ENCODE assay signal across 16 cellular contexts in genomic region chr10:78207216-78207615, GRCh38.
DNase-seq lines count a peak whose midpoint lies in the region; ATAC-seq and TF ChIP-seq lines count a peak whose summit lies in the region.
"Had no signal": no experiment of that assay in that cellular context is flagged by ENCODE, and none has a peak within 500 bp of the region (broad histone marks: within the 10 kb centered on the region; RNA-seq: fewer than 3 reads in every experiment).

No MANE protein-coding gene starts in this region.

- no peaks in the 10 kb centered on the region; a peak in 1 of 22 replicates for H3K27me3 ChIP-seq in BLaER1 treated with 17β-estradiol and CSF1 and Interleukin-3, amounts not matched to agents 10 nM and 100 nM
- no peaks in the 10 kb centered on the region for H3K27me3 ChIP-seq in GM23338 (ENCODE audit: insufficient read depth)
- peaks cover 6% of the 10 kb centered on the region for H3K27me3 ChIP-seq in adipocyte (replicated peaks; ENCODE audit: control insufficient read depth, insufficient read depth, low read length)
- H3K27me3 ChIP-seq in Karpas-422 (ENCODE audit: low read length) = no peaks in the 10 kb centered on the region

- no peak overlapping the region for H3K4me3 ChIP-seq in BLaER1 treated with 17β-estradiol and CSF1 and Interleukin-3, amounts not matched to agents 10 nM and 100 nM
- no peak overlapping the region for H3K4me3 ChIP-seq in GM23338
- peak overlapping the region; percentile 24 for H3K4me3 ChIP-seq in adipocyte (ENCODE audit: low read length)
- no peak overlapping the region for H3K4me3 ChIP-seq in Karpas-422 (ENCODE audit: low read length)
- H3K4me3 ChIP-seq: HAP-1 had no signal

- no peak for ATAC-seq in GM23338
- ATAC-seq in natural killer cell treated with Interleukin-12 subunit alpha and Interleukin-12 subunit beta and Interleukin-15 and Interleukin-18, amount 100 ng/mL, for 72 hours = no peak
- ATAC-seq: CD8-positive, alpha-beta T cell had no signal

- no peak overlapping the region for H3K4me3 Mint-ChIP-seq in GM23338
- H3K4me3 Mint-ChIP-seq in nephron = no peak overlapping the region
- no peak overlapping the region for H3K4me3 Mint-ChIP-seq in natural killer cell treated with Interleukin-12 subunit alpha and Interleukin-12 subunit beta and Interleukin-15 and Interleukin-18, amount 100 ng/mL, for 72 hours
- H3K4me3 Mint-ChIP-seq: B cell; CD8-positive, alpha-beta T cell had no signal

- H2AFZ ChIP-seq in GM23338 (peak overlapping the region; percentile 49), Karpas-422 (ENCODE audit: low read length) (no peak overlapping the region)

- H3K79me2 ChIP-seq in GM23338 (replicated peaks; ENCODE audit: insufficient read depth) = no peaks in the 10 kb centered on the region
- no peaks in the 10 kb centered on the region for H3K79me2 ChIP-seq in Karpas-422 (ENCODE audit: low read length)

- H3K27ac Mint-ChIP-seq in GM23338 (no peak overlapping the region), nephron (peak overlapping the region; percentile 48 to 92 (median 56))
- no peak overlapping the region for H3K27ac Mint-ChIP-seq in natural killer cell treated with Interleukin-12 subunit alpha and Interleukin-12 subunit beta and Interleukin-15 and Interleukin-18, amount 100 ng/mL, for 72 hours
- H3K27ac Mint-ChIP-seq: B cell; CD8-positive, alpha-beta T cell had no signal

- H4K20me1 ChIP-seq in BLaER1 treated with 17β-estradiol and CSF1 and Interleukin-3, amounts not matched to agents 10 nM and 100 nM = peaks cover 0 to 10% (median 0%) of the 10 kb centered on the region in 11 experiments; a peak in 2 of 22 replicates
- H4K20me1 ChIP-seq in GM23338 (replicated peaks; ENCODE audit: insufficient read depth) (no peaks in the 10 kb centered on the region), Karpas-422 (ENCODE audit: insufficient read depth, low read depth, low read length) (no peaks in the 10 kb centered on the region)

- H3K4me2 ChIP-seq in BLaER1 treated with 17β-estradiol and CSF1 and Interleukin-3, amounts not matched to agents 10 nM and 100 nM = peak overlapping the region; percentile 2 to 53 (median 32); a peak in 19 of 22 replicates
- H3K4me2 ChIP-seq in GM23338 (no peak overlapping the region), Karpas-422 (ENCODE audit: low read depth, low read length, poor library complexity, severe bottlenecking) (no peak overlapping the region)

- H3K27me3 Mint-ChIP-seq in GM23338 (ENCODE audit: insufficient read depth, low read depth, poor library complexity) (peaks cover 6% of the 10 kb centered on the region), nephron (ENCODE audit: low read depth) (peaks cover 13% of the 10 kb centered on the region)
- H3K27me3 Mint-ChIP-seq in natural killer cell treated with Interleukin-12 subunit alpha and Interleukin-12 subunit beta and Interleukin-15 and Interleukin-18, amount 100 ng/mL, for 72 hours = no peaks in the 10 kb centered on the region

- TF ChIP-seq CTCF in GM23338 (conservative IDR thresholded peaks at IDR 0.05; ENCODE audit: low read depth in 2 of 2) (no peak), nephron (IDR thresholded peaks at IDR 0.05; ENCODE audit: unreplicated experiment in 3 of 3) (no peak)

- H3K27ac ChIP-seq in BLaER1 treated with 17β-estradiol and CSF1 and Interleukin-3, amounts not matched to agents 10 nM and 100 nM = no peak overlapping the region
- H3K27ac ChIP-seq in GM23338 (ENCODE audit: low read depth) = no peak overlapping the region
- no peak overlapping the region for H3K27ac ChIP-seq in Karpas-422 (ENCODE audit: low read length)

- H3K9ac ChIP-seq in BLaER1 treated with 17β-estradiol and CSF1 and Interleukin-3, amounts not matched to agents 10 nM and 100 nM = no peak overlapping the region
- peak overlapping the region; percentile 11 for H3K9ac ChIP-seq in adipocyte (ENCODE audit: low read length)
- no peak overlapping the region for H3K9ac ChIP-seq in Karpas-422 (ENCODE audit: low read length)

- H3K4me1 Mint-ChIP-seq in GM23338 (peaks cover 14% of the 10 kb centered on the region), nephron (peaks cover 28% of the 10 kb centered on the region)
- peaks cover 0 to 6% of the 10 kb centered on the region in 2 donors for H3K4me1 Mint-ChIP-seq in natural killer cell treated with Interleukin-12 subunit alpha and Interleukin-12 subunit beta and Interleukin-15 and Interleukin-18, amount 100 ng/mL, for 72 hours (ENCODE audit: low read depth in 2 of 2)
- H3K4me1 Mint-ChIP-seq: B cell had no signal

- no peaks in the 10 kb centered on the region for H3F3A ChIP-seq in GM23338 (replicated peaks; ENCODE audit: low read depth)

- H3K36me3 ChIP-seq in BLaER1 treated with 17β-estradiol and CSF1 and Interleukin-3, amounts not matched to agents 10 nM and 100 nM = no peaks in the 10 kb centered on the region
- H3K36me3 ChIP-seq in GM23338 (ENCODE audit: insufficient read depth) = no peaks in the 10 kb centered on the region
- no peaks in the 10 kb centered on the region for H3K36me3 ChIP-seq in adipocyte (ENCODE audit: control insufficient read depth, insufficient read depth, low read length, severe bottlenecking)
- no peaks in the 10 kb centered on the region for H3K36me3 ChIP-seq in Karpas-422 (ENCODE audit: insufficient read depth, low read length)
- H3K36me3 ChIP-seq: HAP-1 had no signal

- H3K9me3 Mint-ChIP-seq in GM23338 (no peaks in the 10 kb centered on the region), nephron (no peaks in the 10 kb centered on the region)
- no peaks in the 10 kb centered on the region for H3K9me3 Mint-ChIP-seq in natural killer cell treated with Interleukin-12 subunit alpha and Interleukin-12 subunit beta and Interleukin-15 and Interleukin-18, amount 100 ng/mL, for 72 hours
- H3K9me3 Mint-ChIP-seq: CD8-positive, alpha-beta T cell had no signal

- no peaks in the 10 kb centered on the region for H3K9me2 ChIP-seq in GM23338 (ENCODE audit: insufficient read depth)
- no peaks in the 10 kb centered on the region for H3K9me2 ChIP-seq in Karpas-422 (replicated peaks; ENCODE audit: insufficient read depth, low read length)

- H3K36me3 Mint-ChIP-seq in GM23338 (ENCODE audit: low read depth) (no peaks in the 10 kb centered on the region; the same call in 2 of the 3 replicates), nephron (ENCODE audit: low read depth) (no peaks in the 10 kb centered on the region)
- no peaks in the 10 kb centered on the region for H3K36me3 Mint-ChIP-seq in natural killer cell treated with Interleukin-12 subunit alpha and Interleukin-12 subunit beta and Interleukin-15 and Interleukin-18, amount 100 ng/mL, for 72 hours
- H3K36me3 Mint-ChIP-seq: CD8-positive, alpha-beta T cell had no signal

- H3K4me1 ChIP-seq in BLaER1 treated with 17β-estradiol and CSF1 and Interleukin-3, amounts not matched to agents 10 nM and 100 nM = peaks cover 45 to 66% (median 60%) of the 10 kb centered on the region in 10 experiments
- H3K4me1 ChIP-seq in GM23338 (ENCODE audit: insufficient read depth) (peaks cover 14% of the 10 kb centered on the region; the same call in 1 of the 2 replicates), adipocyte (ENCODE audit: control insufficient read depth, insufficient read depth, low read length) (peaks cover 13% of the 10 kb centered on the region), Karpas-422 (ENCODE audit: low read length) (peaks cover 41% of the 10 kb centered on the region)
- H3K4me1 ChIP-seq: HAP-1 had no signal

- H3K9me3 ChIP-seq in BLaER1 treated with 17β-estradiol and CSF1 and Interleukin-3, amounts not matched to agents 10 nM and 100 nM (replicated peaks in 1 of 11) = no peaks in the 10 kb centered on the region
- no peaks in the 10 kb centered on the region for H3K9me3 ChIP-seq in adipocyte (ENCODE audit: control insufficient read depth, low read length)
- no peaks in the 10 kb centered on the region for H3K9me3 ChIP-seq in Karpas-422 (ENCODE audit: low read length)
- H3K9me3 ChIP-seq: HAP-1 had no signal

- DNase-seq in GM23338 (ENCODE audit: low spot score) = no peak
- DNase-seq in adipocyte (ENCODE audit: low read depth) = no peak
- no peak for DNase-seq in natural killer cell treated with Interleukin-12 subunit alpha and Interleukin-12 subunit beta and Interleukin-15 and Interleukin-18, amount 100 ng/mL, for 72 hours (ENCODE audit: low spot score)
- no peak for DNase-seq in occipital lobe (lab: John Stamatoyannopoulos, UW)
- no peak for DNase-seq in Karpas-422
- no peak for DNase-seq in glomerular visceral epithelial cell (ENCODE audit: extremely low spot score)
- DNase-seq: CD8-positive, alpha-beta T cell; DMS79 treated with DMSO at 0.1 percent for 48 hours; NCI-H1092; NCI-H146; NCI-H2081; NCI-H82 had no signal

Comparison
In these comparisons a context has a peak if more than half of its experiments do, and no peak if none do; other contexts are left out.
1. H3K4me2 ChIP-seq: peak in BLaER1 treated with 17β-estradiol and CSF1 and Interleukin-3, amounts not matched to agents 10 nM and 100 nM (11 of 11); none in GM23338 (single experiment) and Karpas-422 (single experiment).
2. H3K27ac Mint-ChIP-seq: peak in nephron (3 of 3); none in GM23338 (single experiment) and natural killer cell treated with Interleukin-12 subunit alpha and Interleukin-12 subunit beta and Interleukin-15 and Interleukin-18, amount 100 ng/mL, for 72 hours (0 of 2).